Comparison of ENCODE assay signal across 11 cellular contexts in the genomic region with DNA sequence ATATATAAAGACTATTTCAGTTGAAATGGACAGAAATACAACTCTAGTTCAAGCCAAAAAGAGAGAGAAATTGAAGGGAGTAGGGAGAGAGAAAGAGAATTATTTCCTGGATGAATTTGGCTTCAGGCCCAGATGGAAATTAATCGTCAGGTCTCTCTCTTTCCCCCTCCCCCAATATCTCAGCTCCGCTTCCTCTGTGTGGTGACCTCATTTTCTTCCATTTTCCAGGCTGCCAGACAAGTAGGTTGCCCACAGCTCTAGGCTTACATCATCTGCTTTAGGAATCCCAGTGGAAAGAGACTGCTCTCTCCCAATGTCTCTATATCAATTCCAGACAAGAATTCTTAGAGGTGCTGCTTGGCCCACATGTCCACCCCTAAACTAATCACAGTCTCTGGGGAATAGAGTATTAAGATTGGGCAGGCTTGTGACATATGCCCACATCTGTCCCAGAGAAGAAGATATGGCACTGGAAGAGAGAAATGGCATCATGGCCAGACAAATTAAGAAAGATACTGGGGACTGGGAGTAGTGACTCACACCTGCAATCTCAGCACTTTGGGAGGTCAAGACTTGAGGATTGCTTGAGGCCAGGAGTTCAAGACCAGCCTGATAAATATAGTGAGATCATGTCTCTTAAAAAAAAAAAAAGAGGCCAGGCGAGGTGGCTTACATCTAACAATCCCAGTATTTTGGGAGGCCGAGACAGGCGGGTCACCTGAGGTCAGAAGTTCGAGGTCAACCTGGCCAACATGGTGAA. TPM values are rescaled to one million over a fixed set of nuclear protein-coding genes. Genes with fewer than 3 reads are reported as not detected.
DNase-seq lines count a peak whose midpoint lies in the region; ATAC-seq lines count a peak whose summit lies in the region.
"Had no signal": no experiment of that assay in that cellular context is flagged by ENCODE, and none has a peak within 500 bp of the region (broad histone marks: within the 10 kb centered on the region; RNA-seq: fewer than 3 reads in every experiment).

No MANE protein-coding gene starts in this region.

- peaks cover 2% of the 10 kb centered on the region for H3K4me1 Mint-ChIP-seq in activated CD4-positive, alpha-beta T cell treated with anti-CD3 and anti-CD28 coated beads, Interleukin-2, amount 10 ng/mL, durations not matched to agents 24 days and 14 days

- H3K9me3 Mint-ChIP-seq in activated CD4-positive, alpha-beta T cell treated with anti-CD3 and anti-CD28 coated beads, Interleukin-2, amount 10 ng/mL, durations not matched to agents 24 days and 14 days = no peaks in the 10 kb centered on the region
- H3K9me3 Mint-ChIP-seq: activated naive CD4-positive, alpha-beta T cell treated with anti-CD3 and anti-CD28 coated beads, Interleukin-2, amount 50 U/mL, for 72 hours had no signal

- H3K36me3 ChIP-seq in HUES6 (ENCODE audit: control insufficient read depth, insufficient read depth, low read length) = no peaks in the 10 kb centered on the region
- H3K36me3 ChIP-seq: thoracic aorta had no signal

- H3K4me1 ChIP-seq in HUES6 (ENCODE audit: control insufficient read depth, insufficient read depth, low read length) = peaks cover 3% of the 10 kb centered on the region; the same call in 1 of the 2 replicates

- no peak overlapping the region for H3K4me3 ChIP-seq in HUES6 (ENCODE audit: low read depth, low read length)
- H3K4me3 ChIP-seq: thoracic aorta had no signal

- no peaks in the 10 kb centered on the region for H3K9me3 ChIP-seq in HUES6 (ENCODE audit: control insufficient read depth, insufficient read depth, low read depth, low read length)
- H3K9me3 ChIP-seq: thoracic aorta had no signal

- DNase-seq in ACHN = peak; percentile 41
- DNase-seq in RKO (ENCODE audit: low spot score) = peak; percentile 28
- DNase-seq in fibroblast of the conjunctiva (ENCODE audit: low read depth) = peak; percentile 14
- no peak for DNase-seq in activated CD4-positive, alpha-beta T cell treated with anti-CD3 and anti-CD28 coated beads, Interleukin-2, amount 10 ng/mL, durations not matched to agents 24 days and 14 days
- no peak for DNase-seq in activated CD8-positive, alpha-beta memory T cell treated with anti-CD3 and anti-CD28 coated beads, Interleukin-2, amount 50 U/mL, for 4 hours
- DNase-seq: AML-193 had no signal

- H3K27me3 Mint-ChIP-seq in activated CD4-positive, alpha-beta T cell treated with anti-CD3 and anti-CD28 coated beads, Interleukin-2, amount 10 ng/mL, durations not matched to agents 24 days and 14 days = peaks cover 4% of the 10 kb centered on the region

- H3K36me3 Mint-ChIP-seq in activated CD4-positive, alpha-beta T cell treated with anti-CD3 and anti-CD28 coated beads, Interleukin-2, amount 10 ng/mL, durations not matched to agents 24 days and 14 days (ENCODE audit: low read depth) = no peaks in the 10 kb centered on the region
- H3K36me3 Mint-ChIP-seq: activated naive CD4-positive, alpha-beta T cell treated with anti-CD3 and anti-CD28 coated beads, Interleukin-2, amount 50 U/mL, for 72 hours had no signal

- ATAC-seq in GM21528 (IDR thresholded peaks at IDR 0.05; ENCODE audit: low FRiP score, unreplicated experiment) = no peak
- ATAC-seq in HG02840 (IDR thresholded peaks at IDR 0.05; ENCODE audit: low FRiP score, unreplicated experiment) = no peak
- ATAC-seq: activated naive CD4-positive, alpha-beta T cell treated with anti-CD3 and anti-CD28 coated beads, Interleukin-2, amount 50 U/mL, for 72 hours had no signal

- H3K9ac ChIP-seq in HUES6 (ENCODE audit: low read length) = no peak overlapping the region

- in situ Hi-C loops in ACHN (cut with HindIII; ENCODE audit: low pct_ligation_motif_present, low pct_unique_long_range_greater_than_20kb, low sequenced_read_pairs) = no loop called here

- no peaks in the 10 kb centered on the region for H3K27me3 ChIP-seq in HUES6 (ENCODE audit: control insufficient read depth, insufficient read depth, low read length)

- intact Hi-C loops in activated CD4-positive, alpha-beta T cell treated with anti-CD3 and anti-CD28 coated beads, Interleukin-2, amount 10 ng/mL, durations not matched to agents 24 days and 14 days (cut with micrococcal nuclease) = no loop called here

- H3K27ac Mint-ChIP-seq in activated CD4-positive, alpha-beta T cell treated with anti-CD3 and anti-CD28 coated beads, Interleukin-2, amount 10 ng/mL, durations not matched to agents 24 days and 14 days = no peak overlapping the region
- H3K27ac Mint-ChIP-seq: activated naive CD4-positive, alpha-beta T cell treated with anti-CD3 and anti-CD28 coated beads, Interleukin-2, amount 50 U/mL, for 72 hours had no signal

- H3K4me3 Mint-ChIP-seq in activated CD4-positive, alpha-beta T cell treated with anti-CD3 and anti-CD28 coated beads, Interleukin-2, amount 10 ng/mL, durations not matched to agents 24 days and 14 days = no peak overlapping the region

- 0 out of 2 replicates have a peak overlapping the region, but pooled peaks have one; percentile 30 for H3K27ac ChIP-seq in HUES6 (ENCODE audit: low read depth, low read length)
- H3K27ac ChIP-seq: thoracic aorta had no signal

RNA-seq across cellular contexts. Expression of gene CFAP36, which starts 37.2 kb away (rescaled TPM):
- 22.1 and 25.1 TPM in 2 replicates for total RNA-seq in activated CD4-positive, alpha-beta T cell treated with anti-CD3 and anti-CD28 coated beads, Interleukin-2, amount 10 ng/mL, durations not matched to agents 24 days and 14 days

Comparison
In these comparisons a context has a peak if more than half of its experiments do, and no peak if none do; other contexts are left out.
1. DNase-seq: peak in ACHN (single experiment), RKO (single experiment) and fibroblast of the conjunctiva (single experiment); none in activated CD4-positive, alpha-beta T cell treated with anti-CD3 and anti-CD28 coated beads, Interleukin-2, amount 10 ng/mL, durations not matched to agents 24 days and 14 days (single experiment) and activated CD8-positive, alpha-beta memory T cell treated with anti-CD3 and anti-CD28 coated beads, Interleukin-2, amount 50 U/mL, for 4 hours (single experiment).